In the genomic region with DNA sequence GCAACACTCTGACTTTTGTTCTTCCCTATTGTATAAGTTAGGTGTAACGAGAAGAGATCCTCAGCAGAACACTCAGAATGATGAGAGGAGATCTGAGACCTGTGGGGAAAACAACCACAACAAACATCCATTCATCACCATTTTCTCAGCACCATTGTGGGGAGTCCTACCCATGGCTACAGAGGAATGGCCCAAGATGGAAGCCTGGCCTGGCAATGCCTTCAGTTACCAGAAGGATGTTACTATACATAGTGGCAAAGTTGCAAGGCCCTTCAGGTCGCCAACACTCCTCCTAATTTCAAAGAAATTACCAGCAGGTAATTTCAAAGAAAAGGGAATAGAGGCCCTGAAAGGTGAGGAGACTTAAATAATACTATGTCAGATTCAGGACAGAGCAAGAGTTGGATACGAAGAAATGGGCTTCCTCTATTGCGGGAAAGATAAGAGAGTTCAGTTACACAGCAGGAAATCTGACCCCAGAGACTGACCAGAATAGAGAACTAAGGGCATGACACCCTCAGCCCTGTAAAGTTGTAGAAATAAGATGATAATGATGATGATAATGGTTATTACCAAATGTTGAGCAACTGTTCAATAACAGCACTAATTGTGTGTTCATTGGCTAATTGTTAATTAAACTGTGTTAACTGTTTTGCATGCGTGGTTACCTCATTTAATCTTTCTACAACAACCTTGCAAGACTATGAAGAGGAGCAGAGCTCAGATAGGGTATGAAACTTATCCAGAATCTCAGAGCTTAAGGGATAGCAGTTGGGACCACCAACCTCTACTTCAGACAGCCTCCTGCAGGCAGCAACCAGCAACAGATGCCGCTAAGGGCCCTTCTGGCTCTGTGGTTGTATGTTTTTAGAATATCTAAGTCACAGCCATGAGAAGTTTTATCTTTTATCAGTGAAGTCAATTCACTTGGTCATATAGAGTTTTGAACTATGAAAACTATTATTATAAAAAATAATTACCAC, we compare ENCODE assay signal across 1 cellular context.
TF ChIP-seq lines count a peak whose summit lies in the region.

No MANE protein-coding gene starts in this region.

TF ChIP-seq in GM12878, 131 proteins besides CTCF, POLR2A, EP300 and RAD21:
- no peak for TF ChIP-seq HDAC2 (IDR thresholded peaks at IDR 0.05)
- TF ChIP-seq, protein P1, sequence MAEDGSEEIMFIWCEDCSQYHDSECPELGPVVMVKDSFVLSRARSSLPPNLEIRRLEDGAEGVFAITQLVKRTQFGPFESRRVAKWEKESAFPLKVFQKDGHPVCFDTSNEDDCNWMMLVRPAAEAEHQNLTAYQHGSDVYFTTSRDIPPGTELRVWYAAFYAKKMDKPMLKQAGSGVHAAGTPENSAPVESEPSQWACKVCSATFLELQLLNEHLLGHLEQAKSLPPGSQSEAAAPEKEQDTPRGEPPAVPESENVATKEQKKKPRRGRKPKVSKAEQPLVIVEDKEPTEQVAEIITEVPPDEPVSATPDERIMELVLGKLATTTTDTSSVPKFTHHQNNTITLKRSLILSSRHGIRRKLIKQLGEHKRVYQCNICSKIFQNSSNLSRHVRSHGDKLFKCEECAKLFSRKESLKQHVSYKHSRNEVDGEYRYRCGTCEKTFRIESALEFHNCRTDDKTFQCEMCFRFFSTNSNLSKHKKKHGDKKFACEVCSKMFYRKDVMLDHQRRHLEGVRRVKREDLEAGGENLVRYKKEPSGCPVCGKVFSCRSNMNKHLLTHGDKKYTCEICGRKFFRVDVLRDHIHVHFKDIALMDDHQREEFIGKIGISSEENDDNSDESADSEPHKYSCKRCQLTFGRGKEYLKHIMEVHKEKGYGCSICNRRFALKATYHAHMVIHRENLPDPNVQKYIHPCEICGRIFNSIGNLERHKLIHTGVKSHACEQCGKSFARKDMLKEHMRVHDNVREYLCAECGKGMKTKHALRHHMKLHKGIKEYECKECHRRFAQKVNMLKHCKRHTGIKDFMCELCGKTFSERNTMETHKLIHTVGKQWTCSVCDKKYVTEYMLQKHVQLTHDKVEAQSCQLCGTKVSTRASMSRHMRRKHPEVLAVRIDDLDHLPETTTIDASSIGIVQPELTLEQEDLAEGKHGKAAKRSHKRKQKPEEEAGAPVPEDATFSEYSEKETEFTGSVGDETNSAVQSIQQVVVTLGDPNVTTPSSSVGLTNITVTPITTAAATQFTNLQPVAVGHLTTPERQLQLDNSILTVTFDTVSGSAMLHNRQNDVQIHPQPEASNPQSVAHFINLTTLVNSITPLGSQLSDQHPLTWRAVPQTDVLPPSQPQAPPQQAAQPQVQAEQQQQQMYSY (CRISPR knock-in tag; IDR thresholded peaks at IDR 0.05), result no peak
- TF ChIP-seq SREBF1 (IDR thresholded peaks at IDR 0.05; ENCODE audit: low read length), result no peak
- TF ChIP-seq, protein P2, sequence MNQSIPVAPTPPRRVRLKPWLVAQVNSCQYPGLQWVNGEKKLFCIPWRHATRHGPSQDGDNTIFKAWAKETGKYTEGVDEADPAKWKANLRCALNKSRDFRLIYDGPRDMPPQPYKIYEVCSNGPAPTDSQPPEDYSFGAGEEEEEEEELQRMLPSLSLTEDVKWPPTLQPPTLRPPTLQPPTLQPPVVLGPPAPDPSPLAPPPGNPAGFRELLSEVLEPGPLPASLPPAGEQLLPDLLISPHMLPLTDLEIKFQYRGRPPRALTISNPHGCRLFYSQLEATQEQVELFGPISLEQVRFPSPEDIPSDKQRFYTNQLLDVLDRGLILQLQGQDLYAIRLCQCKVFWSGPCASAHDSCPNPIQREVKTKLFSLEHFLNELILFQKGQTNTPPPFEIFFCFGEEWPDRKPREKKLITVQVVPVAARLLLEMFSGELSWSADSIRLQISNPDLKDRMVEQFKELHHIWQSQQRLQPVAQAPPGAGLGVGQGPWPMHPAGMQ (IDR thresholded peaks at IDR 0.05; ENCODE audit: borderline replicate concordance), result no peak
- TF ChIP-seq SMC3 (IDR thresholded peaks at IDR 0.05; ENCODE audit: borderline replicate concordance, low read length), result no peak
- no peak for TF ChIP-seq BCLAF1 (IDR thresholded peaks at IDR 0.05)
- TF ChIP-seq DPF2 (IDR thresholded peaks at IDR 0.05), result no peak
- no peak for TF ChIP-seq KDM1A (IDR thresholded peaks at IDR 0.05; ENCODE audit: borderline replicate concordance)
- TF ChIP-seq CHD2 (IDR thresholded peaks at IDR 0.05; ENCODE audit: borderline replicate concordance, low read depth, low read length), result no peak
- no peak for TF ChIP-seq ATF2 (IDR thresholded peaks at IDR 0.05; ENCODE audit: low read length)
- TF ChIP-seq ZNF592 (IDR thresholded peaks at IDR 0.05), result no peak
- no peak for TF ChIP-seq MEF2B (IDR thresholded peaks at IDR 0.05; ENCODE audit: partially characterized antibody, poor library complexity, severe bottlenecking)
- no peak for TF ChIP-seq HDGF (IDR thresholded peaks at IDR 0.05)
- no peak for TF ChIP-seq SUZ12 (IDR thresholded peaks at IDR 0.05; ENCODE audit: unreplicated experiment)
- no peak for TF ChIP-seq IKZF2 (IDR thresholded peaks at IDR 0.05)
